Comparison of ENCODE assay signal across 22 cellular contexts in the genomic region with DNA sequence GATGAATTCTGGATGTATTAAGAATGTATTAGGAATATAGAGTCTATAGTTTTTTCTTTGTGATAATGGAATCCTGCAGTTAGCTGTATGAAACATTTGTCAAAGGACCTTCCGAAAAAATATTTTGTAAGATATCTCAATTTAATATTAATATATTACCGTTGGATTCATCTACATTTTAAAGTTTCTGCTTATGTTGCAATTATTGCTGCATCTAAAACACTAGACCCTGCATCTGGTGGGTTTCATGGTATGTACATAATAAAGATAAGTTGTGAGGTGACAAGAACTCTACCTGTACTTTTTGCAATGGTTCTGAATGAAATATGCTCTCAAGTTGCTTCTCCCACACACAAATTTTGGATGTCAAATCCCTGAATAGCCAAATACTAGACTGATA.
"Had no signal": no experiment of that assay in that cellular context is flagged by ENCODE, and none has a peak within 500 bp of the region (broad histone marks: within the 10 kb centered on the region; RNA-seq: fewer than 3 reads in every experiment).

No MANE protein-coding gene starts in this region.

- H3K4me1 ChIP-seq: esophagus muscularis mucosa, foreskin keratinocyte, gastroesophageal sphincter, heart left ventricle, left lung, lower lobe of right lung had no signal

- H3K36me3 ChIP-seq: esophagus muscularis mucosa, gastroesophageal sphincter, heart left ventricle, left lung, lower lobe of right lung had no signal

- H3K9me3 ChIP-seq: esophagus muscularis mucosa, gastroesophageal sphincter, heart left ventricle, left lung, lower lobe of right lung, mucosa of descending colon had no signal

- H3K27me3 ChIP-seq: dorsolateral prefrontal cortex, esophagus muscularis mucosa, foreskin keratinocyte, gastroesophageal sphincter, heart left ventricle, hepatocyte, left lung had no signal

- H3K4me3 ChIP-seq: coronary artery, dorsolateral prefrontal cortex, esophagus muscularis mucosa, gastroesophageal sphincter, heart left ventricle, hepatocyte, left lung, lower lobe of right lung, mucosa of descending colon had no signal

- H3K27ac ChIP-seq: coronary artery, dorsolateral prefrontal cortex, esophagus muscularis mucosa, foreskin keratinocyte, gastroesophageal sphincter, heart left ventricle, hepatocyte, left lung, lower lobe of right lung had no signal

- H2AFZ ChIP-seq: hepatocyte had no signal

- FAIRE-seq: endothelial cell of umbilical vein, frontal cortex, islet of Langerhans, keratinocyte had no signal

- H3K79me2 ChIP-seq: hepatocyte had no signal

- DNase-seq: dermis blood vessel endothelial cell; dorsolateral prefrontal cortex; effector CD4-positive, alpha-beta T cell; effector memory CD4-positive, alpha-beta T cell; foreskin keratinocyte; heart left ventricle; left cardiac atrium; left lung; left ventricle myocardium superior; lower lobe of right lung; mesenchymal stem cell; mucosa of descending colon; naive B cell; naive thymus-derived CD8-positive, alpha-beta T cell had no signal

- ATAC-seq: foreskin keratinocyte; gastroesophageal sphincter; heart left ventricle; left cardiac atrium; left lung; left ventricle myocardium superior; lower lobe of right lung; mucosa of descending colon; naive thymus-derived CD8-positive, alpha-beta T cell had no signal

- H3K4me2 ChIP-seq: hepatocyte had no signal
